19 cellular contexts compared by ENCODE assay signal in genomic region chr2:7368211-7368610, GRCh38.
DNase-seq lines count a peak whose midpoint lies in the region; ATAC-seq, FAIRE-seq and TF ChIP-seq lines count a peak whose summit lies in the region.
"Had no signal": no experiment of that assay in that cellular context is flagged by ENCODE, and none has a peak within 500 bp of the region (broad histone marks: within the 10 kb centered on the region; RNA-seq: fewer than 3 reads in every experiment).

No MANE protein-coding gene starts in this region.

- H3K27me3 Mint-ChIP-seq in effector memory CD8-positive, alpha-beta T cell, result peaks cover 20 to 32% of the 10 kb centered on the region in 2 donors

- H3K9me3 ChIP-seq in A549, result peaks cover 11% of the 10 kb centered on the region; the same call in 2 of the 3 replicates
- no peaks in the 10 kb centered on the region for H3K9me3 ChIP-seq in HEK293 (ENCODE audit: control insufficient read depth, insufficient read depth, low read depth, low read length)
- H3K9me3 ChIP-seq in K562 (replicated peaks; ENCODE audit: control insufficient read depth, insufficient read depth, low read depth, low read length), result no peaks in the 10 kb centered on the region; the same call in 1 of the 2 replicates

- in situ Hi-C loops in K562 (cut with MboI), result no loop called here

- TF ChIP-seq POLR2A in A549 (IDR thresholded peaks at IDR 0.05; ENCODE audit: low read length) (no peak), K562 (conservative IDR thresholded peaks at IDR 0.05) (no peak)

- no peak overlapping the region for H3K4me3 ChIP-seq in A549
- H3K4me3 ChIP-seq in HEK293 (ENCODE audit: low read depth, low read length), result no peak overlapping the region
- H3K4me3 ChIP-seq in K562, result no peak overlapping the region
- H3K4me3 ChIP-seq: BLaER1 treated with 17β-estradiol and CSF1 and Interleukin-3, amounts not matched to agents 10 nM and 100 nM had no signal

- FAIRE-seq in A549 (lab: Jason Lieb, UNC) (no peak), K562 (lab: Jason Lieb, UNC) (no peak)
- FAIRE-seq: D721Med, GM12891, GM19239 had no signal

- H3K4me1 ChIP-seq in A549 (no peaks in the 10 kb centered on the region), HEK293 (ENCODE audit: control insufficient read depth, insufficient read depth, low read length) (no peaks in the 10 kb centered on the region), K562 (replicated peaks in 1 of 2; ENCODE audit: control insufficient read depth in 2 of 2, insufficient read depth in 2 of 2, low read length in 2 of 2) (no peaks in the 10 kb centered on the region)
- H3K4me1 ChIP-seq: Caco-2 had no signal

- 4% methylated on average over 1 of the region's 1 CpG for WGBS in A549 (ENCODE audit: missing lambda C conversion rate)
- WGBS in K562 (ENCODE audit: insufficient coverage, low coverage, missing lambda C conversion rate), result 0% methylated on average over 1 of the region's 1 CpG

- H3K9me3 Mint-ChIP-seq in effector memory CD8-positive, alpha-beta T cell, result no peaks in the 10 kb centered on the region

- intact Hi-C loops in K562 (cut with micrococcal nuclease), result loop anchor here (10.0 kb wide), 1 partner anchor 163 kb away; no protein-coding TSS in a partner anchor

- no peaks in the 10 kb centered on the region for H4K20me1 ChIP-seq in K562 (replicated peaks; ENCODE audit: control insufficient read depth, insufficient read depth, low read length)
- H4K20me1 ChIP-seq: BLaER1 treated with 17β-estradiol and CSF1 and Interleukin-3, amounts not matched to agents 10 nM and 100 nM had no signal

- BruUV-seq in K562 (replicated peaks; lab: Mats Ljungman, UMichigan), result no TSS peak

- no peak overlapping the region for H3K27ac ChIP-seq in A549
- no peak overlapping the region for H3K27ac ChIP-seq in HEK293 (ENCODE audit: extremely low read depth, low read depth, low read length)
- no peak overlapping the region for H3K27ac ChIP-seq in K562 (ENCODE audit: extremely low read depth, low read depth, low read length)
- H3K27ac ChIP-seq: BLaER1 treated with 17β-estradiol and CSF1 and Interleukin-3, amounts not matched to agents 10 nM and 100 nM; C4-2B had no signal

- peaks cover 4% of the 10 kb centered on the region for H3K36me3 Mint-ChIP-seq in effector memory CD8-positive, alpha-beta T cell (ENCODE audit: insufficient read depth)
- H3K36me3 Mint-ChIP-seq: CD8-positive, alpha-beta T cell had no signal

- ATAC-seq in A549, result no peak
- no peak for ATAC-seq in K562
- no peak for ATAC-seq in GM19467 (IDR thresholded peaks at IDR 0.05; ENCODE audit: unreplicated experiment)
- ATAC-seq in effector memory CD8-positive, alpha-beta T cell (replicated peaks), result no peak
- ATAC-seq: CD8-positive, alpha-beta T cell had no signal

- no peaks in the 10 kb centered on the region for H3K9me1 ChIP-seq in K562 (ENCODE audit: control insufficient read depth, insufficient read depth, low read length)

- H3K27me3 ChIP-seq in K562 (ENCODE audit: control insufficient read depth in 2 of 2, insufficient read depth in 2 of 2, low read length in 2 of 2), result no peaks in the 10 kb centered on the region
- H3K27me3 ChIP-seq: BLaER1 treated with 17β-estradiol and CSF1 and Interleukin-3, amounts not matched to agents 10 nM and 100 nM had no signal

- DNase-seq in A549 (ENCODE audit: low read depth in 1 of 2, low spot score in 1 of 2) (no peak), K562 (ENCODE audit: extremely low read depth in 1 of 4, low spot score in 3 of 4) (no peak)
- DNase-seq in effector memory CD8-positive, alpha-beta T cell, result no peak
- DNase-seq: 8988T; AML-193; Caco-2; Calu3; CD4-positive, alpha-beta T cell; CD8-positive, alpha-beta T cell; DMS79 treated with DMSO at 0.1 percent for 48 hours; GF-D8 had no signal

- TF ChIP-seq CTCF in A549 (IDR thresholded peaks at IDR 0.05) (no peak), HEK293 (tag by site-specific recombination; IDR thresholded peaks at IDR 0.05) (no peak), K562 (IDR thresholded peaks at IDR 0.05 in 2 of 3, conservative IDR thresholded peaks at IDR 0.05 in 1 of 3; ENCODE audit: insufficient read depth in 2 of 3, low read depth in 1 of 3, low read length in 3 of 3) (no peak)

- H3K4me3 Mint-ChIP-seq in effector memory CD8-positive, alpha-beta T cell, result no peak overlapping the region
- H3K4me3 Mint-ChIP-seq: B cell; CD4-positive, alpha-beta T cell; CD8-positive, alpha-beta T cell had no signal

- no peaks in the 10 kb centered on the region for H3K79me2 ChIP-seq in K562 (ENCODE audit: control insufficient read depth, insufficient read depth, low read length)

- TF ChIP-seq RAD21 in A549 (conservative IDR thresholded peaks at IDR 0.05 in 1 of 2, IDR thresholded peaks at IDR 0.05 in 1 of 2), result no peak
- no peak for TF ChIP-seq RAD21 in K562 (CRISPR knock-in tag; conservative IDR thresholded peaks at IDR 0.05 in 1 of 2, IDR thresholded peaks at IDR 0.05 in 1 of 2)

- TF ChIP-seq EP300 in A549 (IDR thresholded peaks at IDR 0.05) (no peak), K562 (IDR thresholded peaks at IDR 0.05; ENCODE audit: low read length) (no peak)

- H3K4me1 Mint-ChIP-seq in effector memory CD8-positive, alpha-beta T cell (ENCODE audit: low read depth in 2 of 2), result no peaks in the 10 kb centered on the region
- H3K4me1 Mint-ChIP-seq: B cell had no signal

- POLR2A ChIA-PET in A549 (lab: Yijun Ruan, JAX) (no interaction called here), HEK293 (lab: Yijun Ruan, JAX) (no interaction called here), K562 (lab: Yijun Ruan, JAX) (no interaction called here)

- H2AFZ ChIP-seq in K562 (ENCODE audit: low read depth, low read length), result no peak overlapping the region

- H3K27ac Mint-ChIP-seq in effector memory CD8-positive, alpha-beta T cell, result no peak overlapping the region
- H3K27ac Mint-ChIP-seq: B cell; CD4-positive, alpha-beta T cell; CD8-positive, alpha-beta T cell had no signal

- H3K36me3 ChIP-seq in HEK293 (ENCODE audit: control insufficient read depth in 2 of 2, insufficient read depth in 1 of 2, low read length in 2 of 2) (no peaks in the 10 kb centered on the region), K562 (ENCODE audit: control insufficient read depth, insufficient read depth, low read length) (no peaks in the 10 kb centered on the region)
- H3K36me3 ChIP-seq: BLaER1 treated with 17β-estradiol and CSF1 and Interleukin-3, amounts not matched to agents 10 nM and 100 nM had no signal

- H3K4me2 ChIP-seq in A549, result no peak overlapping the region
- H3K4me2 ChIP-seq in K562 (ENCODE audit: insufficient read depth, low read length), result no peak overlapping the region
- H3K4me2 ChIP-seq: BLaER1 treated with 17β-estradiol and CSF1 and Interleukin-3, amounts not matched to agents 10 nM and 100 nM had no signal

- no peak overlapping the region for H3K9ac ChIP-seq in K562 (ENCODE audit: insufficient read depth in 1 of 2, low read depth in 2 of 2, low read length in 2 of 2)
- H3K9ac ChIP-seq: BLaER1 treated with 17β-estradiol and CSF1 and Interleukin-3, amounts not matched to agents 10 nM and 100 nM had no signal

- CTCF ChIA-PET in A549 (lab: Yijun Ruan, JAX), result no interaction called here
- CTCF ChIA-PET in HEK293 (lab: Yijun Ruan, JAX), result no interaction called here
- CTCF ChIA-PET in K562 (lab: Yijun Ruan, JAX; ENCODE audit: low intra/inter-chr PET ratio), result no interaction called here

TF ChIP-seq in A549, 52 proteins besides CTCF, POLR2A, EP300 and RAD21 (continues in another document):
- TF ChIP-seq ATOH8 (CRISPR knock-in tag; IDR thresholded peaks at IDR 0.05; ENCODE audit: low read depth) (no peak), POLR2AphosphoS2 (conservative IDR thresholded peaks at IDR 0.05; ENCODE audit: low read length) (no peak), SREBF2 (IDR thresholded peaks at IDR 0.05) (no peak), ZNF302 (CRISPR knock-in tag; IDR thresholded peaks at IDR 0.05) (no peak), FOXS1 (CRISPR knock-in tag; IDR thresholded peaks at IDR 0.05) (no peak), MAFK (IDR thresholded peaks at IDR 0.05; ENCODE audit: partially characterized antibody) (peak; percentile 60)

TF ChIP-seq in HEK293, 187 proteins besides CTCF, POLR2A, EP300 and RAD21 (continues in another document):
- TF ChIP-seq ZBTB7A (tag by site-specific recombination; IDR thresholded peaks at IDR 0.05; ENCODE audit: low read depth) (no peak), ZNF837 (tag by site-specific recombination; IDR thresholded peaks at IDR 0.05) (no peak), ZNF692 (tag by site-specific recombination; IDR thresholded peaks at IDR 0.05) (no peak), SETDB1 (IDR thresholded peaks at IDR 0.05; ENCODE audit: insufficient read length, low read length) (peak; percentile 58), ZBTB20 (tag by site-specific recombination; IDR thresholded peaks at IDR 0.05) (no peak), ZNF776 (tag by site-specific recombination; IDR thresholded peaks at IDR 0.05; ENCODE audit: borderline replicate concordance) (no peak)

TF ChIP-seq in K562, 482 proteins besides CTCF, POLR2A, EP300 and RAD21:
- TF ChIP-seq ZBTB9 (CRISPR knock-in tag; IDR thresholded peaks at IDR 0.05) (no peak), C11orf30 (IDR thresholded peaks at IDR 0.05; ENCODE audit: low read depth) (peak; percentile 49; the same call in 1 of the 2 replicates), ZNF316 (IDR thresholded peaks at IDR 0.05) (peak; percentile 73)
TF ChIP-seq in K562: peak in this region for 2.
